9 cellular contexts compared by ENCODE assay signal in the genomic region with DNA sequence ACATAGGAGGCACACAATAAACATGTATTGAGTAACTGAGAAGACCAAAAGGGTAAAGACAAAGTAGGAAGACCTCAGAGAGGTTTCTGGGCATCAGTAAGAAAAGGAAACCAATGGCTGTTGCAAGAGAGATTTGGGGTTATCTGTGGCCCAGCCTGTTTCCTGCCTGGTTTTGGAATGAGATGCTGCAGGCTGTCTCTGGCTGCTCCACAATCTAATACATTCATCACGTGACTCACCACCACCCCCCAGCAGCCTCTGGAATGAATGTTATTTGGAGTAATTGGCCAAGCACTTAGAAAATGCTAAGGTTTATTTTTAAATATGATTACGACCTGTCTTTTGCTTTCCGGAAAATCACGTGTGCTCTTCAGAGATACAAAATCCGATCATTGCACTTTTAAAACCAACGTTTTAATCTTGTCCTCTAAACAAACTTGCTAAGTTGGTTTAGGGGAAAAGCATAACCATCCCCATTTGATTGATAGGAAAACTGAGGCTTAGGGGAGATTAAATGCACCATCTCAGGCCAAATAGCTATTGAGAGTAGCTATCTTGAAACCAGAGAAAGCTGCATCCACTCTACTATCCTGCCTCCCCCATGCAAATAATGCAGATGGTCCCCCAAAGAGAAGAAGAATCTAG.
DNase-seq lines count a peak whose midpoint lies in the region; ATAC-seq and TF ChIP-seq lines count a peak whose summit lies in the region.
"Had no signal": no experiment of that assay in that cellular context is flagged by ENCODE, and none has a peak within 500 bp of the region (broad histone marks: within the 10 kb centered on the region; RNA-seq: fewer than 3 reads in every experiment).

No MANE protein-coding gene starts in this region.

- H3K4me1 Mint-ChIP-seq in activated CD8-positive, alpha-beta T cell treated with anti-CD3 and anti-CD28 coated beads for 36 hours (ENCODE audit: low read depth) = peaks cover 10% of the 10 kb centered on the region
- peaks cover 4 to 11% of the 10 kb centered on the region in 2 donors for H3K4me1 Mint-ChIP-seq in immature natural killer cell

- H3K4me3 ChIP-seq in AG04450 (ENCODE audit: low read depth, low read length) = no peak overlapping the region

- peaks cover 17% of the 10 kb centered on the region for H3K27me3 Mint-ChIP-seq in activated CD8-positive, alpha-beta T cell treated with anti-CD3 and anti-CD28 coated beads for 36 hours
- H3K27me3 Mint-ChIP-seq in immature natural killer cell (ENCODE audit: low read depth in 3 of 3) = peaks cover 2 to 8% (median 6%) of the 10 kb centered on the region in 3 donors

- H3K36me3 Mint-ChIP-seq in activated CD8-positive, alpha-beta T cell treated with anti-CD3 and anti-CD28 coated beads for 36 hours (ENCODE audit: low read depth) = no peaks in the 10 kb centered on the region
- H3K36me3 Mint-ChIP-seq in immature natural killer cell = peaks cover 0 to 3% (median 0%) of the 10 kb centered on the region in 3 donors

- no peaks in the 10 kb centered on the region for H3K9me3 Mint-ChIP-seq in activated CD8-positive, alpha-beta T cell treated with anti-CD3 and anti-CD28 coated beads for 36 hours
- no peaks in the 10 kb centered on the region for H3K9me3 Mint-ChIP-seq in immature natural killer cell

- ATAC-seq in activated CD8-positive, alpha-beta T cell treated with anti-CD3 and anti-CD28 coated beads for 36 hours = no peak
- ATAC-seq in GM19455 (IDR thresholded peaks at IDR 0.05; ENCODE audit: unreplicated experiment) (no peak), GM21447 (IDR thresholded peaks at IDR 0.05; ENCODE audit: unreplicated experiment) (no peak)

- CTCF ChIA-PET in AG04450 (lab: Charles Lee) = interaction anchor here (0.7 kb wide), 1 partner anchor 1815 kb away, joined by 7 read pairs; no protein-coding TSS in a partner anchor
- CTCF ChIA-PET in activated CD8-positive, alpha-beta T cell treated with anti-CD3 and anti-CD28 coated beads for 36 hours (lab: Charles Lee) = no interaction called here

- DNase-seq in AG04450 (ENCODE audit: low read depth, low spot score) (peak; percentile 86), HT1080 (ENCODE audit: low read depth) (peak; percentile 47), islet precursor cell (peak; percentile 85), immature natural killer cell (no peak)
- peak; percentile 13 for DNase-seq in activated CD8-positive, alpha-beta T cell treated with anti-CD3 and anti-CD28 coated beads for 36 hours
- no peak for DNase-seq in stimulated activated CD4-positive, alpha-beta T cell treated with anti-CD3 and anti-CD28 coated beads, Interleukin-2, amount 100 ng/mL, for 48 hours
- DNase-seq: NCI-H1048 had no signal

- POLR2A ChIA-PET in AG04450 (lab: Yijun Ruan, JAX) = no interaction called here
- POLR2A ChIA-PET in activated CD8-positive, alpha-beta T cell treated with anti-CD3 and anti-CD28 coated beads for 36 hours (lab: Charles Lee) = no interaction called here

- no peak for TF ChIP-seq CTCF in AG04450 (IDR thresholded peaks at IDR 0.05; ENCODE audit: low read depth, low read length)
- no peak for TF ChIP-seq CTCF in activated CD8-positive, alpha-beta T cell treated with anti-CD3 and anti-CD28 coated beads for 36 hours (IDR thresholded peaks at IDR 0.05)

- no peak overlapping the region for H3K27ac Mint-ChIP-seq in activated CD8-positive, alpha-beta T cell treated with anti-CD3 and anti-CD28 coated beads for 36 hours
- H3K27ac Mint-ChIP-seq in immature natural killer cell = no peak overlapping the region

- H3K27me3 ChIP-seq in AG04450 (ENCODE audit: control insufficient read depth, insufficient read depth, low read length) = no peaks in the 10 kb centered on the region

- H3K4me3 Mint-ChIP-seq in activated CD8-positive, alpha-beta T cell treated with anti-CD3 and anti-CD28 coated beads for 36 hours = no peak overlapping the region
- H3K4me3 Mint-ChIP-seq in immature natural killer cell = no peak overlapping the region

- no peaks in the 10 kb centered on the region for H3K9me3 ChIP-seq in AG04450 (ENCODE audit: control insufficient read depth, insufficient read depth, low read length)

- peak overlapping the region; percentile 79 for H3K27ac ChIP-seq in AG04450 (ENCODE audit: low read depth, low read length)

- intact Hi-C loops in activated CD8-positive, alpha-beta T cell treated with anti-CD3 and anti-CD28 coated beads for 36 hours (cut with micrococcal nuclease) = no loop called here

Comparison
In these comparisons a context has a peak if more than half of its experiments do, and no peak if none do; other contexts are left out.
1. DNase-seq: peak in AG04450 (single experiment), HT1080 (single experiment), activated CD8-positive, alpha-beta T cell treated with anti-CD3 and anti-CD28 coated beads for 36 hours (single experiment) and islet precursor cell (single experiment); none in immature natural killer cell (0 of 3) and stimulated activated CD4-positive, alpha-beta T cell treated with anti-CD3 and anti-CD28 coated beads, Interleukin-2, amount 100 ng/mL, for 48 hours (0 of 2).